ENCODE assay signal across 8 cellular contexts in the genomic region with DNA sequence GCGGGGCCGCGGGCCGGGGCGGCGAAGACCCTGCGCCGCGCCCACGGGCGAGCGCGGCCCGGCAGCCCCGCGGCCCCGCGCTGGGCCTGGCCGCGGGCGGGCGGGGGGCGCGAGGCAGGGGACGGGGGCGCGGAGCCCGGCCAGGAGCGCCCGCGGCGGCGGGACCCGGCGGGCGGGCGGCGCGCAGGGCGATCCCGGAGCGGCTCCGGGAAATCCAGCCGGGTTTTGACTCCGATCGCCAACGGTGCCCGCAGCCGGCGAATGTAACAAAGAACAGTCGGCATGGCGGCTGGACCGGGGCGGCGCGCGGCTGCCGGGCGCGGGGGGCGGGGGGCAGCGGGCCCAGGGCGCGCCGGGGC. TPM values are rescaled to one million over a fixed set of nuclear protein-coding genes. Genes with fewer than 3 reads are reported as not detected.
DNase-seq lines count a peak whose midpoint lies in the region; ATAC-seq and TF ChIP-seq lines count a peak whose summit lies in the region.

No MANE protein-coding gene starts in this region.

- no peak overlapping the region for H3K9ac ChIP-seq in mesendoderm (ENCODE audit: low read length)

- H3K36me3 ChIP-seq in mesendoderm (ENCODE audit: control insufficient read depth, insufficient read depth, low read length), result no peaks in the 10 kb centered on the region

- H3K79me1 ChIP-seq in mesendoderm (ENCODE audit: low read length), result peaks cover 3% of the 10 kb centered on the region

- H2AK5ac ChIP-seq in mesendoderm (ENCODE audit: low read length), result no peak overlapping the region

- H3K27me3 ChIP-seq in mesendoderm (ENCODE audit: insufficient read depth, low read length, poor library complexity), result no peaks in the 10 kb centered on the region

- no peak overlapping the region for H3K27ac Mint-ChIP-seq in activated CD4-positive, alpha-beta memory T cell treated with anti-CD3 and anti-CD28 coated beads for 36 hours

- no peak overlapping the region for H4K5ac ChIP-seq in mesendoderm (ENCODE audit: low read length)

- H3K18ac ChIP-seq in mesendoderm (ENCODE audit: low read length), result peak overlapping the region; percentile 100

- peak overlapping the region; percentile 95 for H3K4ac ChIP-seq in mesendoderm (ENCODE audit: low read depth, low read length)

- no peak overlapping the region for H3K4me3 Mint-ChIP-seq in activated CD4-positive, alpha-beta memory T cell treated with anti-CD3 and anti-CD28 coated beads for 36 hours

- peak overlapping the region; percentile 96 for H4K8ac ChIP-seq in mesendoderm (ENCODE audit: low read depth, low read length)

- DNase-seq in AG10803 (ENCODE audit: low read depth) (peak; percentile 89), NCI-H510A (lab: John Stamatoyannopoulos, UW) (peak; percentile 56), mesendoderm (peak; percentile 86)
- peak; percentile 84 for DNase-seq in activated CD4-positive, alpha-beta memory T cell treated with anti-CD3 and anti-CD28 coated beads for 36 hours
- peak; percentile 65 for DNase-seq in effector CD8-positive, alpha-beta T cell (lab: John Stamatoyannopoulos, UW)
- peak; percentile 61 for DNase-seq in stimulated activated CD8-positive, alpha-beta memory T cell treated with anti-CD3 and anti-CD28 coated beads, Interleukin-15, amount 100 ng/mL, for 1 hour (ENCODE audit: low read depth)

- CTCF ChIA-PET in activated CD4-positive, alpha-beta memory T cell treated with anti-CD3 and anti-CD28 coated beads for 36 hours (lab: Charles Lee), result interaction anchor here (1.0 to 1.8 kb wide), 3 partner anchors 45 to 229 kb away, joined by 3 to 6 read pairs (median 4); no protein-coding TSS in a partner anchor

- H2BK5ac ChIP-seq in mesendoderm (ENCODE audit: low read length), result no peak overlapping the region

- H3K4me3 ChIP-seq in AG10803 (ENCODE audit: low read length) (peak overlapping the region; percentile 83), mesendoderm (ENCODE audit: low read length) (no peak overlapping the region)

- H3K4me1 Mint-ChIP-seq in activated CD4-positive, alpha-beta memory T cell treated with anti-CD3 and anti-CD28 coated beads for 36 hours (ENCODE audit: low read depth), result peaks cover 23% of the 10 kb centered on the region

- no CpG with 5 or more reads among the region's 65 CpGs for WGBS in mesendoderm (ENCODE audit: extremely low coverage, insufficient coverage, low lambda C conversion rate)

- POLR2A ChIA-PET in activated CD4-positive, alpha-beta memory T cell treated with anti-CD3 and anti-CD28 coated beads for 36 hours (lab: Charles Lee), result interaction anchor here (1.0 to 2.2 kb wide), 4 partner anchors 13 to 546 kb away, joined by 3 to 8 read pairs (median 4); a partner anchor contains a TSS

- H3K79me2 ChIP-seq in mesendoderm (ENCODE audit: control insufficient read depth, insufficient read depth, low read length), result peaks cover 2% of the 10 kb centered on the region

- peaks cover 3% of the 10 kb centered on the region for H3K36me3 Mint-ChIP-seq in activated CD4-positive, alpha-beta memory T cell treated with anti-CD3 and anti-CD28 coated beads for 36 hours

- no peak overlapping the region for H3K23ac ChIP-seq in mesendoderm (ENCODE audit: low read length)

- H2BK15ac ChIP-seq in mesendoderm (replicated peaks; ENCODE audit: low read depth), result no peak overlapping the region

- H3K4me2 ChIP-seq in mesendoderm (ENCODE audit: low read length), result no peak overlapping the region

- ATAC-seq in GM18867 (IDR thresholded peaks at IDR 0.05; ENCODE audit: unreplicated experiment) (peak; percentile 66), HG03135 (IDR thresholded peaks at IDR 0.05; ENCODE audit: unreplicated experiment) (peak; percentile 57)

- H3K27ac ChIP-seq in mesendoderm (ENCODE audit: low read depth, low read length), result no peak overlapping the region

- no peak for TF ChIP-seq CTCF in AG10803 (conservative IDR thresholded peaks at IDR 0.05; ENCODE audit: low read length)

- H3K56ac ChIP-seq in mesendoderm (ENCODE audit: low read length), result no peak overlapping the region

- no peaks in the 10 kb centered on the region for H3K9me3 Mint-ChIP-seq in activated CD4-positive, alpha-beta memory T cell treated with anti-CD3 and anti-CD28 coated beads for 36 hours

- intact Hi-C loops in activated CD4-positive, alpha-beta memory T cell treated with anti-CD3 and anti-CD28 coated beads for 36 hours (cut with micrococcal nuclease), result loop anchor here (1.0 to 5.0 kb wide), 4 partner anchors 22 to 228 kb away; no protein-coding TSS in a partner anchor

- no peaks in the 10 kb centered on the region for H3K4me1 ChIP-seq in mesendoderm (ENCODE audit: control insufficient read depth, low read depth, low read length)

- H3K27me3 Mint-ChIP-seq in activated CD4-positive, alpha-beta memory T cell treated with anti-CD3 and anti-CD28 coated beads for 36 hours, result no peaks in the 10 kb centered on the region

- peak overlapping the region; percentile 99 for H2BK120ac ChIP-seq in mesendoderm (ENCODE audit: low read depth, low read length)

RNA-seq across cellular contexts. Expression of a gene that starts 0.3 kb away (rescaled TPM):
- total RNA-seq in activated CD4-positive, alpha-beta memory T cell treated with anti-CD3 and anti-CD28 coated beads for 36 hours, result 1 to 10 TPM; 8.5 to 9.9 TPM
- 3.9 TPM for polyA plus RNA-seq in mesendoderm (2013, experiment 1 of 2)
- 3.8 TPM for polyA plus RNA-seq in mesendoderm (2013, experiment 2 of 2)
